In the genomic region with DNA sequence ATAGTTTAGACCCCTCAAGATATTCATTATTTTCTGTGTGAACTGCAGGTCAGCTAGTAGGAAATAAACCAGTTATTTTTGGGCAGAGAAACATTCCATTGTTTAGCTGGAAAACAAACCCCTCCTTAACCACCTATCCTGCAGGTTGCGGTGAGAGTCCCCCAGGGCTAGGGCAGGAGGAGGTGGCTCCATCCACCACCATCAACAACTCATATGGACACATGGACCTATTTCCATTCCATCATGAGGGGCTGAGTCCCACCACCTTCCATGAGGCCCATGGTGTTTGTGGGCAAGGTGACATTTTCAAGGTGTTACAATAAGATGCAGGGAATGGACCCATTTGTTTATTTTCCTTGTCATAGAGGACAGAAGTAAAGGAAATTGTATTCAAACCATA, we compare ENCODE assay signal across 14 cellular contexts.
DNase-seq lines count a peak whose midpoint lies in the region; ATAC-seq and TF ChIP-seq lines count a peak whose summit lies in the region.
"Had no signal": no experiment of that assay in that cellular context is flagged by ENCODE, and none has a peak within 500 bp of the region (broad histone marks: within the 10 kb centered on the region; RNA-seq: fewer than 3 reads in every experiment).

No MANE protein-coding gene starts in this region.

- H3K36me3 Mint-ChIP-seq in immature natural killer cell: peaks cover 0 to 6% (median 5%) of the 10 kb centered on the region in 3 donors

- peaks cover 54% of the 10 kb centered on the region for H3K4me1 ChIP-seq in BLaER1
- H3K4me1 ChIP-seq in BLaER1 treated with 17β-estradiol and CSF1 and Interleukin-3, amounts not matched to agents 10 nM and 100 nM: peaks cover 0 to 41% (median 23%) of the 10 kb centered on the region in 10 experiments; a peak in 16 of 20 replicates
- peaks cover 38 to 48% of the 10 kb centered on the region in 2 donors for H3K4me1 ChIP-seq in gastrocnemius medialis
- H3K4me1 ChIP-seq: A549, HAP-1 had no signal

- no peak for TF ChIP-seq POLR2A in gastrocnemius medialis (IDR thresholded peaks at IDR 0.05)

- H3K4me3 Mint-ChIP-seq in immature natural killer cell: no peak overlapping the region
- H3K4me3 Mint-ChIP-seq: CD4-positive, alpha-beta T cell; HFFc6 had no signal

- H3K9ac ChIP-seq in BLaER1: peak overlapping the region; percentile 60; the same call in 1 of the 2 replicates
- H3K9ac ChIP-seq in BLaER1 treated with 17β-estradiol and CSF1 and Interleukin-3, amounts not matched to agents 10 nM and 100 nM: no peak overlapping the region

- in situ Hi-C loops in gastrocnemius medialis (cut with MboI; ENCODE audit: low sequenced_read_pairs in 4 of 4): no loop called here

- peak overlapping the region in 5 of 6 donors; percentile 23 to 89 (median 59) for H3K27ac Mint-ChIP-seq in immature natural killer cell
- H3K27ac Mint-ChIP-seq: CD4-positive, alpha-beta T cell; HFFc6 had no signal

- POLR2A ChIA-PET in GM10248 (lab: Yijun Ruan, JAX): no interaction called here

- H3K4me3 ChIP-seq in BLaER1: no peak overlapping the region
- H3K4me3 ChIP-seq in BLaER1 treated with 17β-estradiol and CSF1 and Interleukin-3, amounts not matched to agents 10 nM and 100 nM: no peak overlapping the region
- H3K4me3 ChIP-seq in gastrocnemius medialis: no peak overlapping the region
- H3K4me3 ChIP-seq: A549, HAP-1 had no signal

- H3K27ac ChIP-seq in BLaER1 (peak overlapping the region; percentile 71; the same call in 1 of the 2 replicates), gastrocnemius medialis (peak overlapping the region; percentile 69 to 83 (median 77))
- H3K27ac ChIP-seq in BLaER1 treated with 17β-estradiol and CSF1 and Interleukin-3, amounts not matched to agents 10 nM and 100 nM: no peak overlapping the region
- H3K27ac ChIP-seq: A549 had no signal

- CTCF ChIA-PET in GM10248 (lab: Yijun Ruan, JAX): no interaction called here

- DNase-seq in immature natural killer cell (no peak), gastrocnemius medialis (no peak), EL (no peak), NCI-H510A treated with DMSO at 0.1 percent for 48 hours (lab: John Stamatoyannopoulos, UW) (no peak), GM10248 (ENCODE audit: extremely low spot score) (no peak)
- DNase-seq: Calu3; CD4-positive, alpha-beta T cell; DMS 273 treated with DMSO at 0.1 percent for 48 hours; HFFc6 had no signal

- H3K9me3 Mint-ChIP-seq in immature natural killer cell: no peaks in the 10 kb centered on the region
- H3K9me3 Mint-ChIP-seq: CD4-positive, alpha-beta T cell; HFFc6 had no signal

- no peaks in the 10 kb centered on the region for H3K27me3 ChIP-seq in BLaER1
- no peaks in the 10 kb centered on the region for H3K27me3 ChIP-seq in BLaER1 treated with 17β-estradiol and CSF1 and Interleukin-3, amounts not matched to agents 10 nM and 100 nM
- no peaks in the 10 kb centered on the region for H3K27me3 ChIP-seq in gastrocnemius medialis

- TF ChIP-seq CTCF in gastrocnemius medialis (IDR thresholded peaks at IDR 0.05 in 4 of 5, conservative IDR thresholded peaks at IDR 0.05 in 1 of 5) (no peak), GM10248 (IDR thresholded peaks at IDR 0.05; ENCODE audit: control extremely low read depth, extremely low read depth, low read depth, missing control alignments) (no peak)

- H3K4me2 ChIP-seq in BLaER1: peak overlapping the region; percentile 76
- peak overlapping the region in 8 of 11 experiments; percentile 26 to 77 (median 72); a peak in 15 of 22 replicates for H3K4me2 ChIP-seq in BLaER1 treated with 17β-estradiol and CSF1 and Interleukin-3, amounts not matched to agents 10 nM and 100 nM
- H3K4me2 ChIP-seq: A549 had no signal

- H3K4me1 Mint-ChIP-seq in immature natural killer cell: peaks cover 64 to 86% of the 10 kb centered on the region in 2 donors

- peaks cover 54% of the 10 kb centered on the region for H4K20me1 ChIP-seq in BLaER1
- peaks cover 0 to 81% (median 17%) of the 10 kb centered on the region in 11 experiments; a peak in 10 of 22 replicates for H4K20me1 ChIP-seq in BLaER1 treated with 17β-estradiol and CSF1 and Interleukin-3, amounts not matched to agents 10 nM and 100 nM

- H3K9me3 ChIP-seq in BLaER1 (peaks cover 21% of the 10 kb centered on the region), gastrocnemius medialis (no peaks in the 10 kb centered on the region)
- peaks cover 0 to 32% (median 10%) of the 10 kb centered on the region in 11 experiments; a peak in 16 of 22 replicates for H3K9me3 ChIP-seq in BLaER1 treated with 17β-estradiol and CSF1 and Interleukin-3, amounts not matched to agents 10 nM and 100 nM (replicated peaks in 1 of 11)
- H3K9me3 ChIP-seq: A549, HAP-1 had no signal

- H3K36me3 ChIP-seq in BLaER1 (peaks cover 67% of the 10 kb centered on the region), gastrocnemius medialis (no peaks in the 10 kb centered on the region)
- peaks cover 26 to 69% (median 57%) of the 10 kb centered on the region in 11 experiments for H3K36me3 ChIP-seq in BLaER1 treated with 17β-estradiol and CSF1 and Interleukin-3, amounts not matched to agents 10 nM and 100 nM
- H3K36me3 ChIP-seq: HAP-1 had no signal

- peaks cover 2 to 8% (median 5%) of the 10 kb centered on the region in 3 donors for H3K27me3 Mint-ChIP-seq in immature natural killer cell (ENCODE audit: low read depth in 3 of 3)
- H3K27me3 Mint-ChIP-seq: CD4-positive, alpha-beta T cell had no signal

- ATAC-seq in gastrocnemius medialis: no peak
- ATAC-seq: A549, HepG2 had no signal

- intact Hi-C loops in gastrocnemius medialis (cut with DNase I; ENCODE audit: low total_unique reads): loop anchor here (2.0 to 10.0 kb wide), 3 partner anchors 46 to 212 kb away; no protein-coding TSS in a partner anchor

Comparison
In these comparisons a context has a peak if more than half of its experiments do, and no peak if none do; other contexts are left out.
1. H3K27ac ChIP-seq: peak in BLaER1 (single experiment) and gastrocnemius medialis (4 of 4); none in BLaER1 treated with 17β-estradiol and CSF1 and Interleukin-3, amounts not matched to agents 10 nM and 100 nM (0 of 11).